ENCODE assay signal across 8 cellular contexts in genomic region chr12:27013606-27014084, GRCh38. TPM values are rescaled to one million over a fixed set of nuclear protein-coding genes. Genes with fewer than 3 reads are reported as not detected.
A peak's percentile ranks its signal among the peaks of the same experiment; 100 is the strongest.
DNase-seq lines count a peak whose midpoint lies in the region; ATAC-seq and TF ChIP-seq lines count a peak whose summit lies in the region.

No MANE protein-coding gene starts in this region.

- H3K4me1 Mint-ChIP-seq in Calu3 (ENCODE audit: low read depth, unreplicated experiment) (peaks cover 29% of the 10 kb centered on the region), natural killer cell (peaks cover 40 to 45% of the 10 kb centered on the region in 2 donors)

- DNase-seq in Calu3 (peak; percentile 7), esophagus muscularis mucosa (ENCODE audit: extremely low spot score) (no peak), natural killer cell (no peak), D341Med (ENCODE audit: low spot score) (no peak), UCSD-AML1 (lab: John Stamatoyannopoulos, UW; ENCODE audit: unreplicated experiment) (no peak)

- CTCF ChIA-PET in Calu3 (lab: Charles Lee): interaction anchor here (0.7 to 2.6 kb wide), 3 partner anchors 9 to 293 kb away, joined by 3 to 29 read pairs (median 4); partner anchors contain the start of gene MED21

- ATAC-seq in GM19043 (IDR thresholded peaks at IDR 0.05; ENCODE audit: low read depth, unreplicated experiment) (peak; percentile 32), HG03196 (IDR thresholded peaks at IDR 0.05; ENCODE audit: unreplicated experiment) (peak; percentile 15), natural killer cell (peak; percentile 5 to 8 (median 5))

- peaks cover 18 to 57% (median 46%) of the 10 kb centered on the region in 4 donors for H3K4me1 ChIP-seq in esophagus muscularis mucosa

- H3K27me3 Mint-ChIP-seq in Calu3 (ENCODE audit: unreplicated experiment): no peaks in the 10 kb centered on the region
- no peaks in the 10 kb centered on the region for H3K27me3 Mint-ChIP-seq in natural killer cell (ENCODE audit: low read depth in 2 of 2)

- peaks cover 6% of the 10 kb centered on the region; the same call in 1 of the 2 replicates for H3F3A ChIP-seq in SU-DHL-6 (ENCODE audit: insufficient read depth)

- H3K9me3 ChIP-seq in SU-DHL-6 (ENCODE audit: insufficient read depth, low read length) (no peaks in the 10 kb centered on the region), esophagus muscularis mucosa (no peaks in the 10 kb centered on the region)

- H3K27ac Mint-ChIP-seq in Calu3 (ENCODE audit: unreplicated experiment): peak overlapping the region; percentile 42
- peak overlapping the region; percentile 95 to 100 for H3K27ac Mint-ChIP-seq in natural killer cell

- H3K27ac ChIP-seq in SU-DHL-6 (ENCODE audit: low read depth, low read length) (0 out of 2 replicates have a peak overlapping the region, but pooled peaks have one; percentile 8), esophagus muscularis mucosa (replicated peaks in 1 of 4) (peak overlapping the region; percentile 86 to 92 (median 88))

- H3K4me3 Mint-ChIP-seq in Calu3 (ENCODE audit: low read depth, unreplicated experiment): peak overlapping the region; percentile 86
- peak overlapping the region; percentile 89 for H3K4me3 Mint-ChIP-seq in natural killer cell

- H3K36me3 Mint-ChIP-seq in Calu3 (ENCODE audit: insufficient read depth, unreplicated experiment): peaks cover 12% of the 10 kb centered on the region
- H3K36me3 Mint-ChIP-seq in natural killer cell: no peaks in the 10 kb centered on the region

- TF ChIP-seq EP300 in esophagus muscularis mucosa (IDR thresholded peaks at IDR 0.05): no peak

- peak overlapping the region; percentile 76 for H3K9ac ChIP-seq in SU-DHL-6 (ENCODE audit: low read length)

- no peaks in the 10 kb centered on the region for H3K36me3 ChIP-seq in SU-DHL-6 (ENCODE audit: low read length)
- H3K36me3 ChIP-seq in esophagus muscularis mucosa: no peaks in the 10 kb centered on the region

- H3K9me2 ChIP-seq in SU-DHL-6 (replicated peaks; ENCODE audit: insufficient read depth, low read length): no peaks in the 10 kb centered on the region

- H3K4me2 ChIP-seq in SU-DHL-6 (ENCODE audit: low read depth, low read length, poor library complexity, severe bottlenecking): peak overlapping the region; percentile 75

- TF ChIP-seq POLR2A in esophagus muscularis mucosa (IDR thresholded peaks at IDR 0.05; ENCODE audit: low read depth): no peak

- peak overlapping the region; percentile 98 for H2AFZ ChIP-seq in SU-DHL-6 (ENCODE audit: low read depth, low read length, severe bottlenecking)

- BruUV-seq in Calu3 (replicated peaks; lab: Mats Ljungman, UMichigan): no TSS peak

- TF ChIP-seq CTCF in Calu3 (IDR thresholded peaks at IDR 0.05; ENCODE audit: unreplicated experiment): no peak
- no peak for TF ChIP-seq CTCF in SU-DHL-6 (IDR thresholded peaks at IDR 0.05; ENCODE audit: insufficient read depth, low read length, poor library complexity, severe bottlenecking)
- TF ChIP-seq CTCF in esophagus muscularis mucosa (IDR thresholded peaks at IDR 0.05): no peak
- TF ChIP-seq CTCF in natural killer cell (IDR thresholded peaks at IDR 0.05): no peak

- no peaks in the 10 kb centered on the region for H4K20me1 ChIP-seq in SU-DHL-6 (ENCODE audit: low read depth, low read length)

- H3K9me3 Mint-ChIP-seq in Calu3 (ENCODE audit: low read depth, unreplicated experiment) (no peaks in the 10 kb centered on the region), natural killer cell (no peaks in the 10 kb centered on the region)

- intact Hi-C loops in Calu3 (cut with micrococcal nuclease; ENCODE audit: unreplicated experiment): loop anchor here (2.0 to 5.0 kb wide), 5 partner anchors 76 to 289 kb away; partner anchors contain the start of genes FGFR1OP2 and INTS13
- intact Hi-C loops in esophagus muscularis mucosa (cut with DNase I): loop anchor here (5.0 to 10.0 kb wide), 3 partner anchors 76 to 294 kb away; partner anchors contain the start of genes FGFR1OP2 and INTS13
- intact Hi-C loops in natural killer cell (cut with micrococcal nuclease): loop anchor here (1.0 to 10.0 kb wide), 7 partner anchors 9 to 1769 kb away; partner anchors contain the start of genes FGFR1OP2, ITPR2, MED21 and STK38L

- peaks cover 12% of the 10 kb centered on the region; the same call in 1 of the 2 replicates for H3K79me2 ChIP-seq in SU-DHL-6 (ENCODE audit: insufficient read depth, low read length)

- H3K4me3 ChIP-seq in SU-DHL-6 (ENCODE audit: insufficient read depth, low read length, poor library complexity, severe bottlenecking) (peak overlapping the region; percentile 76), esophagus muscularis mucosa (peak overlapping the region; percentile 82 to 95 (median 92))

- WGBS in esophagus muscularis mucosa: 0% methylated on average over 13 of the region's 13 CpGs

- no peaks in the 10 kb centered on the region for H3K27me3 ChIP-seq in SU-DHL-6 (ENCODE audit: low read length)
- no peaks in the 10 kb centered on the region for H3K27me3 ChIP-seq in esophagus muscularis mucosa

RNA-seq across cellular contexts. Expression of gene TM7SF3, which starts 0.5 kb away (rescaled TPM):
- total RNA-seq in Calu3 (2022) (62.1 and 70.0 TPM in 2 replicates), esophagus muscularis mucosa (10 to 100 TPM; 31.8 to 50.7 (median 40.5) TPM), natural killer cell (10 to 100 TPM; 32.1 to 48.4 (median 42.6) TPM)

RNA-seq across cellular contexts. Expression of gene MED21, which starts 8.7 kb away (rescaled TPM):
- total RNA-seq in Calu3 (2022) (41.6 and 44.3 TPM in 2 replicates), esophagus muscularis mucosa (10 to 100 TPM; 43.0 to 58.6 (median 51.9) TPM), natural killer cell (10 to 100 TPM; 82.7 to 95.9 (median 93.8) TPM)
